Comparison of ENCODE assay signal across 1 cellular context in genomic region chr6:169763308-169763707, GRCh38.
TF ChIP-seq lines count a peak whose summit lies in the region.

No MANE protein-coding gene starts in this region.

TF ChIP-seq in WTC11, 78 proteins besides CTCF, POLR2A, EP300 and RAD21 (continued from another document):
- TF ChIP-seq AFF4 (CRISPR knock-in tag; IDR thresholded peaks at IDR 0.05; ENCODE audit: borderline replicate concordance) (no peak), CDX4 (CRISPR knock-in tag; IDR thresholded peaks at IDR 0.05; ENCODE audit: borderline replicate concordance) (no peak), NR1H2 (CRISPR knock-in tag; IDR thresholded peaks at IDR 0.05) (no peak), ATF1 (CRISPR knock-in tag; IDR thresholded peaks at IDR 0.05) (no peak), EMX1 (CRISPR knock-in tag; IDR thresholded peaks at IDR 0.05) (no peak), E2F1 (CRISPR knock-in tag; IDR thresholded peaks at IDR 0.05) (no peak)
- TF ChIP-seq, protein P1, sequence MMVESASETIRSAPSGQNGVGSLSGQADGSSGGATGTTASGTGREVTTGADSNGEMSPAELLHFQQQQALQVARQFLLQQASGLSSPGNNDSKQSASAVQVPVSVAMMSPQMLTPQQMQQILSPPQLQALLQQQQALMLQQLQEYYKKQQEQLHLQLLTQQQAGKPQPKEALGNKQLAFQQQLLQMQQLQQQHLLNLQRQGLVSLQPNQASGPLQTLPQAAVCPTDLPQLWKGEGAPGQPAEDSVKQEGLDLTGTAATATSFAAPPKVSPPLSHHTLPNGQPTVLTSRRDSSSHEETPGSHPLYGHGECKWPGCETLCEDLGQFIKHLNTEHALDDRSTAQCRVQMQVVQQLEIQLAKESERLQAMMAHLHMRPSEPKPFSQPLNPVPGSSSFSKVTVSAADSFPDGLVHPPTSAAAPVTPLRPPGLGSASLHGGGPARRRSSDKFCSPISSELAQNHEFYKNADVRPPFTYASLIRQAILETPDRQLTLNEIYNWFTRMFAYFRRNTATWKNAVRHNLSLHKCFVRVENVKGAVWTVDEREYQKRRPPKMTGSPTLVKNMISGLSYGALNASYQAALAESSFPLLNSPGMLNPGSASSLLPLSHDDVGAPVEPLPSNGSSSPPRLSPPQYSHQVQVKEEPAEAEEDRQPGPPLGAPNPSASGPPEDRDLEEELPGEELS (CRISPR knock-in tag; IDR thresholded peaks at IDR 0.05) = no peak
- TF ChIP-seq, protein P2, sequence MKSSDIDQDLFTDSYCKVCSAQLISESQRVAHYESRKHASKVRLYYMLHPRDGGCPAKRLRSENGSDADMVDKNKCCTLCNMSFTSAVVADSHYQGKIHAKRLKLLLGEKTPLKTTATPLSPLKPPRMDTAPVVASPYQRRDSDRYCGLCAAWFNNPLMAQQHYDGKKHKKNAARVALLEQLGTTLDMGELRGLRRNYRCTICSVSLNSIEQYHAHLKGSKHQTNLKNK (CRISPR knock-in tag; IDR thresholded peaks at IDR 0.05) = no peak
